Comparison of ENCODE assay signal across 20 cellular contexts in the genomic region with DNA sequence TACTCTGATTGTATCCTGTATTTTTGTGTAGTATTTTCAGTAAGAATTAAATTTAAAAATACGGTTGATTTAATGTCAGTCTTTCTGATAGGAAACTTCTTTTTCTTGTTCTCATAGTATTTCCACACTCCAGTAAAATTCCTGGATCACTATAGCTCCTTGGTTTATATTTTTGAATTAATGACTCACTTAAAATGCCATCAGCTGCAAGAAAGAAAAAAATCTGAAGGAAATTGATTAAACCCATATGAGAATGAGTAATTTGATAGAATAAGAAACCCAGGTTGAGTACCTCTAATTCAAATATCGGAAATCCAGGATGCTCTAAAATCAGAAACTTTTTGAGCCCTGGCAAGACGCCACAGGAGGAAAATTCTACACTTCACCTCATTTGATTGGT.
"Had no signal": no experiment of that assay in that cellular context is flagged by ENCODE, and none has a peak within 500 bp of the region (broad histone marks: within the 10 kb centered on the region; RNA-seq: fewer than 3 reads in every experiment).

No MANE protein-coding gene starts in this region.

- DNase-seq: activated CD4-positive, alpha-beta T cell treated with anti-CD3 and anti-CD28 coated beads, Interleukin-2, amount 50 U/mL, for 1 hour; activated CD4-positive, CD25-positive, alpha-beta regulatory T cell treated with anti-CD3 and anti-CD28 coated beads, Interleukin-2, amount 50 U/mL, for 72 hours; activated CD8-positive, alpha-beta memory T cell treated with anti-CD3 and anti-CD28 coated beads, Interleukin-2, amount 50 U/mL, for 4 hours; activated naive CD4-positive, alpha-beta T cell treated with anti-CD3 and anti-CD28 coated beads for 36 hours; activated T-cell treated with anti-CD3 and anti-CD28 coated beads, Interleukin-2, amount 50 U/mL, for 4 hours; anterior cingulate cortex; brain microvascular endothelial cell; central memory CD4-positive, alpha-beta T cell; erythroblast; foreskin keratinocyte; hippocampal formation; mammary epithelial cell; occipital lobe; retina; stimulated activated CD4-positive, alpha-beta T cell treated with anti-CD3 and anti-CD28 coated beads, Interleukin-1b, Interleukin-23, amount 100 ng/mL, for 48 hours; stimulated activated naive CD4-positive, alpha-beta T cell treated with Interleukin-2 at 50 U/mL for 16 hours; substantia nigra; T1000 had no signal

- H3K4me1 ChIP-seq: tibial nerve had no signal

- ATAC-seq: activated T-cell treated with anti-CD3 and anti-CD28 coated beads, Interleukin-2, amount 50 U/mL, for 4 hours; foreskin keratinocyte had no signal

- H3K27ac ChIP-seq: brain microvascular endothelial cell, foreskin keratinocyte, tibial nerve, VCaP had no signal

- H3K4me3 ChIP-seq: tibial nerve had no signal

- H3K9me3 ChIP-seq: tibial nerve had no signal

- H3K27me3 ChIP-seq: brain microvascular endothelial cell, foreskin keratinocyte, tibial nerve had no signal

- H3K36me3 ChIP-seq: brain microvascular endothelial cell, tibial nerve had no signal
